In the genomic region with DNA sequence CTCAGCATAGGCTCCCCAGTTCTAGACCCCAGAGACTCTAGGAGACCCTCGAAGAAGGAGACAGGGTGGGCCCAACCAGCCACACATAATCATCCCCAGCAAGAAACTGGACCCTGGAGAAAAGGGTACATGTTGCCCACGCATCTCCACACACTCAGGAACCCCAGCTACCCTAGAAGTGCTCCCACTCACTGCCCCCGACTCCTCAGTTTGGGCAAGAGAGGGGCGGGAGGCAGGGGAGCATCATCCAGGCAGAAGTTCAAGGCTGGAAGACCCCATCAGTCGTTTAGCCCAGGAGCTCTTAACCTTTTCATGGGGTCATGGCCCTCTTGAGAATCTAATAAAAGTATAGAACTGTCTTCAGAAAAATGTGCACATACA, we compare ENCODE assay signal across 20 cellular contexts. TPM values are rescaled to one million over a fixed set of nuclear protein-coding genes. Genes with fewer than 3 reads are reported as not detected.
DNase-seq lines count a peak whose midpoint lies in the region; ATAC-seq, FAIRE-seq and TF ChIP-seq lines count a peak whose summit lies in the region.
"Had no signal": no experiment of that assay in that cellular context is flagged by ENCODE, and none has a peak within 500 bp of the region (broad histone marks: within the 10 kb centered on the region; RNA-seq: fewer than 3 reads in every experiment).

No MANE protein-coding gene starts in this region.

- POLR2A ChIA-PET in activated CD4-positive, alpha-beta T cell treated with anti-CD3 and anti-CD28 coated beads, Interleukin-2, amount 10 ng/mL, durations not matched to agents 7 days and 5 days (lab: Charles Lee), result no interaction called here

- H3K9me3 ChIP-seq in heart right ventricle (no peaks in the 10 kb centered on the region), T-helper 17 cell (ENCODE audit: control insufficient read depth, low read length, poor library complexity, severe bottlenecking) (no peaks in the 10 kb centered on the region), lung (ENCODE audit: control insufficient read depth in 2 of 2, insufficient read depth in 1 of 2, low read length in 1 of 2) (no peaks in the 10 kb centered on the region)

- peak overlapping the region in 7 of 10 donors; percentile 0 to 74 (median 64) for H3K4me3 ChIP-seq in heart right ventricle
- peak overlapping the region; percentile 16 for H3K4me3 ChIP-seq in lung
- H3K4me3 ChIP-seq: hepatocyte had no signal

- no peaks in the 10 kb centered on the region for H3K9me3 Mint-ChIP-seq in type B pancreatic cell
- H3K9me3 Mint-ChIP-seq in activated CD4-positive, alpha-beta T cell treated with anti-CD3 and anti-CD28 coated beads, Interleukin-2, amount 10 ng/mL, durations not matched to agents 7 days and 5 days, result no peaks in the 10 kb centered on the region
- H3K9me3 Mint-ChIP-seq: activated naive CD8-positive, alpha-beta T cell treated with anti-CD3 and anti-CD28 coated beads, Interleukin-2, amount 10 ng/mL, durations not matched to agents 7 days and 5 days; activated T-helper 17 cell treated with anti-CD3 and anti-CD28 coated beads, Interleukin-2, amount 50 U/mL, for 72 hours; WTC11 had no signal

- 54 to 64% methylated on average over 5 of the region's 5 CpGs for WGBS in heart right ventricle, 2 donors
- 59 to 68% methylated on average over 5 of the region's 5 CpGs for WGBS in lung, 2 donors

- H3K36me3 Mint-ChIP-seq in T-helper 17 cell (ENCODE audit: low read depth) (no peaks in the 10 kb centered on the region), type B pancreatic cell (no peaks in the 10 kb centered on the region)
- no peaks in the 10 kb centered on the region for H3K36me3 Mint-ChIP-seq in activated CD4-positive, alpha-beta T cell treated with anti-CD3 and anti-CD28 coated beads, Interleukin-2, amount 10 ng/mL, durations not matched to agents 7 days and 5 days (ENCODE audit: low read depth)
- H3K36me3 Mint-ChIP-seq: activated naive CD8-positive, alpha-beta T cell treated with anti-CD3 and anti-CD28 coated beads, Interleukin-2, amount 10 ng/mL, durations not matched to agents 7 days and 5 days; WTC11 had no signal

- H3K4me3 Mint-ChIP-seq in T-helper 17 cell (peak overlapping the region; percentile 61), type B pancreatic cell (peak overlapping the region; percentile 58)
- H3K4me3 Mint-ChIP-seq in activated CD4-positive, alpha-beta T cell treated with anti-CD3 and anti-CD28 coated beads, Interleukin-2, amount 10 ng/mL, durations not matched to agents 7 days and 5 days, result no peak overlapping the region
- H3K4me3 Mint-ChIP-seq: activated naive CD8-positive, alpha-beta T cell treated with anti-CD3 and anti-CD28 coated beads, Interleukin-2, amount 10 ng/mL, durations not matched to agents 7 days and 5 days had no signal

- no peak for TF ChIP-seq CTCF in heart right ventricle (IDR thresholded peaks at IDR 0.05)
- no peak for TF ChIP-seq CTCF in lung (IDR thresholded peaks at IDR 0.05; ENCODE audit: control extremely low read depth, extremely low read depth)
- TF ChIP-seq CTCF in type B pancreatic cell (conservative IDR thresholded peaks at IDR 0.05), result no peak

- TF ChIP-seq POLR2A in H54 (IDR thresholded peaks at IDR 0.05; ENCODE audit: low read depth, low read length), result no peak

- DNase-seq in heart right ventricle (no peak), Right ventricle myocardium superior (no peak), T-helper 17 cell (no peak), lung (ENCODE audit: low spot score) (no peak), type B pancreatic cell (ENCODE audit: extremely low spot score, unreplicated experiment) (no peak), H54 (ENCODE audit: insufficient read length, low spot score) (no peak), EL (no peak)
- DNase-seq in activated CD4-positive, alpha-beta T cell treated with anti-CD3 and anti-CD28 coated beads, Interleukin-2, amount 10 ng/mL, durations not matched to agents 7 days and 5 days, result no peak
- DNase-seq: activated CD4-positive, alpha-beta T cell treated with anti-CD3 and anti-CD28 coated beads, Interleukin-2, amount 50 U/mL, for 4 hours; C1 segment of cervical spinal cord; NCI-H1105 treated with DMSO at 0.1 percent for 48 hours; nucleus accumbens; T1000 had no signal

- intact Hi-C loops in heart right ventricle (cut with DNase I) (no loop called here), Right ventricle myocardium superior (cut with DNase I) (no loop called here)

- no peak overlapping the region for H3K27ac Mint-ChIP-seq in T-helper 17 cell
- H3K27ac Mint-ChIP-seq in type B pancreatic cell, result no peak overlapping the region
- H3K27ac Mint-ChIP-seq in activated CD4-positive, alpha-beta T cell treated with anti-CD3 and anti-CD28 coated beads, Interleukin-2, amount 10 ng/mL, durations not matched to agents 7 days and 5 days, result no peak overlapping the region
- H3K27ac Mint-ChIP-seq: activated naive CD8-positive, alpha-beta T cell treated with anti-CD3 and anti-CD28 coated beads, Interleukin-2, amount 10 ng/mL, durations not matched to agents 7 days and 5 days; activated T-helper 17 cell treated with anti-CD3 and anti-CD28 coated beads, Interleukin-2, amount 50 U/mL, for 72 hours; WTC11 had no signal

- H3K27me3 Mint-ChIP-seq in T-helper 17 cell (no peaks in the 10 kb centered on the region), type B pancreatic cell (peaks cover 7% of the 10 kb centered on the region)
- peaks cover 22% of the 10 kb centered on the region for H3K27me3 Mint-ChIP-seq in activated CD4-positive, alpha-beta T cell treated with anti-CD3 and anti-CD28 coated beads, Interleukin-2, amount 10 ng/mL, durations not matched to agents 7 days and 5 days
- H3K27me3 Mint-ChIP-seq: activated T-helper 17 cell treated with anti-CD3 and anti-CD28 coated beads, Interleukin-2, amount 50 U/mL, for 72 hours had no signal

- H3K27ac ChIP-seq in heart right ventricle (peak overlapping the region in 9 of 10 donors; percentile 32 to 88 (median 62)), lung (ENCODE audit: low read depth in 1 of 2, low read length in 1 of 2) (peak overlapping the region in 1 of 2 donors; percentile 68)
- H3K27ac ChIP-seq: hepatocyte had no signal

- no peaks in the 10 kb centered on the region for H3K27me3 ChIP-seq in heart right ventricle
- no peaks in the 10 kb centered on the region for H3K27me3 ChIP-seq in lung (ENCODE audit: control insufficient read depth, insufficient read depth)

- no peak for FAIRE-seq in H54 (lab: Jason Lieb, UNC)
- FAIRE-seq: astrocyte, urothelium cell line had no signal

- peaks cover 0 to 6% (median 0%) of the 10 kb centered on the region in 9 donors for H3K36me3 ChIP-seq in heart right ventricle
- H3K36me3 ChIP-seq in lung (ENCODE audit: control insufficient read depth in 2 of 2, insufficient read depth in 2 of 2, low read length in 2 of 2), result no peaks in the 10 kb centered on the region

- CTCF ChIA-PET in activated CD4-positive, alpha-beta T cell treated with anti-CD3 and anti-CD28 coated beads, Interleukin-2, amount 10 ng/mL, durations not matched to agents 7 days and 5 days (lab: Charles Lee), result interaction anchor here (1.0 kb wide), 1 partner anchor 33 kb away, joined by 4 read pairs; no protein-coding TSS in a partner anchor

- H3K4me1 ChIP-seq in heart right ventricle (peaks cover 7 to 50% (median 43%) of the 10 kb centered on the region in 9 donors), lung (ENCODE audit: control insufficient read depth in 2 of 2, insufficient read depth in 2 of 2, low read length in 2 of 2) (peaks cover 0 to 20% of the 10 kb centered on the region in 2 donors)

- H3K4me1 Mint-ChIP-seq in T-helper 17 cell (peaks cover 8% of the 10 kb centered on the region), type B pancreatic cell (ENCODE audit: unreplicated experiment) (peaks cover 11% of the 10 kb centered on the region)
- peaks cover 11% of the 10 kb centered on the region for H3K4me1 Mint-ChIP-seq in activated CD4-positive, alpha-beta T cell treated with anti-CD3 and anti-CD28 coated beads, Interleukin-2, amount 10 ng/mL, durations not matched to agents 7 days and 5 days
- H3K4me1 Mint-ChIP-seq: activated T-helper 17 cell treated with anti-CD3 and anti-CD28 coated beads, Interleukin-2, amount 50 U/mL, for 72 hours had no signal

- ATAC-seq in heart right ventricle, result no peak
- no peak for ATAC-seq in Right ventricle myocardium superior (ENCODE audit: poor library complexity)
- ATAC-seq in T-helper 17 cell, result no peak
- ATAC-seq in lung (ENCODE audit: insufficient read depth, low FRiP score), result no peak
- ATAC-seq: activated T-helper 17 cell treated with anti-CD3 and anti-CD28 coated beads, Interleukin-2, amount 50 U/mL, for 72 hours; left lobe of liver had no signal

RNA-seq across cellular contexts. Expression of a gene that starts 1.8 kb away (rescaled TPM):
- total RNA-seq in heart right ventricle (1 to 10 TPM; 2.2 to 7.3 (median 4.6) TPM), Right ventricle myocardium superior (5.2 TPM), T-helper 17 cell (1 to 10 TPM; 3.3 to 8.4 TPM), lung (10 to 100 TPM in 1 of 2 donors, 1 to 10 TPM in 1; 9.8 to 27.2 TPM), type B pancreatic cell (ENCODE audit: low replicate concordance) (16.7 and 17.6 TPM in 2 replicates)
- polyA plus RNA-seq in heart right ventricle (10 to 100 TPM in 1 of 2 donors, 1 to 10 TPM in 1; 5.7 to 10.5 TPM), lung (10 to 100 TPM; 11.2 to 18.6 TPM)
- total RNA-seq in activated CD4-positive, alpha-beta T cell treated with anti-CD3 and anti-CD28 coated beads, Interleukin-2, amount 10 ng/mL, durations not matched to agents 7 days and 5 days, result under 1 TPM; 0.15 to 0.32 TPM
